32 cellular contexts compared by ENCODE assay signal in genomic region chr18:33664528-33664927, GRCh38.
"Had no signal": no experiment of that assay in that cellular context is flagged by ENCODE, and none has a peak within 500 bp of the region (broad histone marks: within the 10 kb centered on the region; RNA-seq: fewer than 3 reads in every experiment).

No MANE protein-coding gene starts in this region.

- H3K4me1 ChIP-seq: SJCRH30 had no signal

- DNase-seq: Kasumi-1, KG1, MG63, NCI-H1048, NCI-H1092 treated with DMSO at 0.1 percent for 48 hours, NCI-H1105 treated with DMSO at 0.1 percent for 48 hours, NCI-H1436, NCI-H146, NCI-H1694, NCI-H187, NCI-H1930, NCI-H2029 treated with DMSO at 0.1 percent for 48 hours, NCI-H2081 treated with DMSO at 0.1 percent for 48 hours, NCI-H2107, NCI-H2171, NCI-H226, NCI-H446 treated with DMSO at 0.1 percent for 48 hours, NCI-H510A, NCI-H524, NCI-H526, NCI-H774, PC-9, SHP77, SIG-M5, SJCRH30, SW 1271, T-helper 1 cell had no signal

- FAIRE-seq: RCC 7860 had no signal

- ATAC-seq: Panc1, Right ventricle myocardium inferior had no signal

- H3K36me3 ChIP-seq: MG63, SJCRH30 had no signal

- H3K27ac ChIP-seq: PC-9, RWPE1, SJCRH30, SK-N-MC had no signal

- H3K9me3 ChIP-seq: MG63, SJCRH30 had no signal

- H3K4me3 ChIP-seq: MG63, PC-9, SJCRH30, SK-N-MC had no signal

- H3K4me2 ChIP-seq: PC-9 had no signal

- H3K27me3 ChIP-seq: MG63, SJCRH30 had no signal

- H2AFZ ChIP-seq: PC-9 had no signal
